Comparison of ENCODE assay signal across 9 cellular contexts in the genomic region with DNA sequence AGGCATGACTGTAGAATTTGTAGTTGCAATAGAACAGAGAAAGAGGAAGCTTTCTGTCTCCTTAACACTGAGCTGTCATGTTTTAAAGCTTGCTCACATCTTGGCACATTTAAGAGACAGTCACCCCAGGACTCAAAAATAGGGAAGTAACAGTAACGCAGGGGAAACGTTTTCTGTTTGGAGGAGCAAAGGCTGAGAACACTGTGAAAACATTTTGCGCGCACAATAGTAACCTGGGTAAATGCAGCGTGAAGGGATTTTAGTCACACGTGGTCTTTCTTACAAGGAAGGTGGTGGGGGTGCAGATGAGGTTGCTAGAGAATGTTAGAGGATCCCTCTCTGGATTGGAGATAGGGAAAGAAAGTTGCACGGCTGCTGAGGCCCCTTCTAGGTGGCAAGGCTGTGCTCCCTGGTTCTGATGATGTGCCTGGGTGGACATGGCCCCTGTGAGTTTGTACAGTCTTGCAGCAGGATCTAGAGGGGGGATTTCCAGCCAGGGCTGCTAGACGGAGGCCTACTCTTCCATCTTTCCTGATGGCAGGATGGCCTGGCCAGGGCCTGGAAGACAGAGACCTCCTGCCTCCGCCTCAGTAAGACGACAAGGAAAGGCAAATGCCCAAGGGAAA. TPM values are rescaled to one million over a fixed set of nuclear protein-coding genes. Genes with fewer than 3 reads are reported as not detected.
DNase-seq lines count a peak whose midpoint lies in the region; ATAC-seq lines count a peak whose summit lies in the region.
"Had no signal": no experiment of that assay in that cellular context is flagged by ENCODE, and none has a peak within 500 bp of the region (broad histone marks: within the 10 kb centered on the region; RNA-seq: fewer than 3 reads in every experiment).

No MANE protein-coding gene starts in this region.

- ATAC-seq in GM18498 (IDR thresholded peaks at IDR 0.05; ENCODE audit: unreplicated experiment) (peak; percentile 52), HG03064 (IDR thresholded peaks at IDR 0.05; ENCODE audit: low read depth, unreplicated experiment) (peak; percentile 46), HG03520 (IDR thresholded peaks at IDR 0.05; ENCODE audit: unreplicated experiment) (no peak)
- no peak for ATAC-seq in natural killer cell treated with Interleukin-12 subunit alpha and Interleukin-12 subunit beta and Interleukin-15 and Interleukin-18, amount 100 ng/mL, for 72 hours

- peaks cover 36% of the 10 kb centered on the region for H3K36me3 Mint-ChIP-seq in activated naive CD8-positive, alpha-beta T cell
- H3K36me3 Mint-ChIP-seq in natural killer cell treated with Interleukin-12 subunit alpha and Interleukin-12 subunit beta and Interleukin-15 and Interleukin-18, amount 100 ng/mL, for 72 hours: peaks cover 17% of the 10 kb centered on the region

- H3K27ac Mint-ChIP-seq in activated naive CD8-positive, alpha-beta T cell: peak overlapping the region; percentile 97
- H3K27ac Mint-ChIP-seq in natural killer cell treated with Interleukin-12 subunit alpha and Interleukin-12 subunit beta and Interleukin-15 and Interleukin-18, amount 100 ng/mL, for 72 hours: peak overlapping the region; percentile 45 to 57
- H3K27ac Mint-ChIP-seq: nephron had no signal

- DNase-seq in natural killer cell treated with Interleukin-12 subunit alpha and Interleukin-12 subunit beta and Interleukin-15 and Interleukin-18, amount 100 ng/mL, for 72 hours (ENCODE audit: low spot score): no peak
- DNase-seq in RKO (ENCODE audit: low spot score) (no peak), HuH-7.5 (ENCODE audit: low spot score) (no peak), hypothalamus (lab: John Stamatoyannopoulos, UW) (no peak)

- peaks cover 88% of the 10 kb centered on the region for H3K4me1 Mint-ChIP-seq in activated naive CD8-positive, alpha-beta T cell (ENCODE audit: low read depth)
- peaks cover 53 to 56% of the 10 kb centered on the region in 2 donors for H3K4me1 Mint-ChIP-seq in natural killer cell treated with Interleukin-12 subunit alpha and Interleukin-12 subunit beta and Interleukin-15 and Interleukin-18, amount 100 ng/mL, for 72 hours (ENCODE audit: low read depth in 2 of 2)
- H3K4me1 Mint-ChIP-seq: nephron had no signal

- H3K9me3 Mint-ChIP-seq in activated naive CD8-positive, alpha-beta T cell (ENCODE audit: low read depth): no peaks in the 10 kb centered on the region
- H3K9me3 Mint-ChIP-seq in natural killer cell treated with Interleukin-12 subunit alpha and Interleukin-12 subunit beta and Interleukin-15 and Interleukin-18, amount 100 ng/mL, for 72 hours: no peaks in the 10 kb centered on the region
- H3K9me3 Mint-ChIP-seq: nephron had no signal

- H3K27me3 Mint-ChIP-seq in activated naive CD8-positive, alpha-beta T cell: no peaks in the 10 kb centered on the region
- H3K27me3 Mint-ChIP-seq in natural killer cell treated with Interleukin-12 subunit alpha and Interleukin-12 subunit beta and Interleukin-15 and Interleukin-18, amount 100 ng/mL, for 72 hours: no peaks in the 10 kb centered on the region

- peak overlapping the region; percentile 12 for H3K4me3 Mint-ChIP-seq in activated naive CD8-positive, alpha-beta T cell
- no peak overlapping the region for H3K4me3 Mint-ChIP-seq in natural killer cell treated with Interleukin-12 subunit alpha and Interleukin-12 subunit beta and Interleukin-15 and Interleukin-18, amount 100 ng/mL, for 72 hours
- H3K4me3 Mint-ChIP-seq: nephron had no signal

RNA-seq across cellular contexts. Expression of a gene that starts 12.0 kb away (rescaled TPM):
- 1 to 10 TPM; 6.2 to 7.8 TPM for total RNA-seq in natural killer cell treated with Interleukin-12 subunit alpha and Interleukin-12 subunit beta and Interleukin-15 and Interleukin-18, amount 100 ng/mL, for 72 hours

Comparison
In these comparisons a context has a peak if more than half of its experiments do, and no peak if none do; other contexts are left out.
1. ATAC-seq: peak in GM18498 (single experiment) and HG03064 (single experiment); none in natural killer cell treated with Interleukin-12 subunit alpha and Interleukin-12 subunit beta and Interleukin-15 and Interleukin-18, amount 100 ng/mL, for 72 hours (0 of 2) and HG03520 (single experiment).